Comparison of ENCODE assay signal across 37 cellular contexts in genomic region chr9:104564358-104564757, GRCh38. TPM values are rescaled to one million over a fixed set of nuclear protein-coding genes. Genes with fewer than 3 reads are reported as not detected.
"Had no signal": no experiment of that assay in that cellular context is flagged by ENCODE, and none has a peak within 500 bp of the region (broad histone marks: within the 10 kb centered on the region; RNA-seq: fewer than 3 reads in every experiment).

No MANE protein-coding gene starts in this region.

- ATAC-seq: Panc1, Right ventricle myocardium inferior, SK-N-SH treated with all-trans-retinoic acid at 6 μM for 48 hours, T-cell had no signal

- H3K9me3 ChIP-seq: SJCRH30 had no signal

- H3K27ac ChIP-seq: PC-9, RWPE1, SJCRH30, SK-N-MC had no signal

- H3K4me1 ChIP-seq: SJCRH30 had no signal

- H3K27me3 ChIP-seq: SJCRH30 had no signal

- DNase-seq: NCI-H1048, NCI-H1092 treated with DMSO at 0.1 percent for 48 hours, NCI-H1105 treated with DMSO at 0.1 percent for 48 hours, NCI-H1417, NCI-H1436, NCI-H146, NCI-H1694, NCI-H187, NCI-H1930, NCI-H2029 treated with DMSO at 0.1 percent for 48 hours, NCI-H2081 treated with DMSO at 0.1 percent for 48 hours, NCI-H2107, NCI-H2171, NCI-H226, NCI-H446 treated with DMSO at 0.1 percent for 48 hours, NCI-H510A, NCI-H524, NCI-H526, NCI-H69, NCI-H748 treated with DMSO at 0.1 percent for 48 hours, NCI-H82, PC-9, SHP77, SIG-M5, SJCRH30, T-cell had no signal

- H3K36me3 ChIP-seq: SJCRH30 had no signal

- H3K4me3 ChIP-seq: PC-9, SJCRH30, SK-N-MC had no signal

- FAIRE-seq: RCC 7860 had no signal

- H2AFZ ChIP-seq: PC-9 had no signal

- H3K4me2 ChIP-seq: PC-9 had no signal

RNA-seq across cellular contexts. Expression of gene OR13C8, which starts 4.6 kb away (rescaled TPM):
- total RNA-seq: MCF 10A; OCI-LY7; PC-9; Right ventricle myocardium inferior; RPMI7951; SJCRH30; SK-MEL-5; T-cell; T-helper 1 cell treated with Interleukin-12 subunit alpha and Interleukin-12 subunit beta and Interleukin-4 antibody, amounts not matched to agents 30 ng/mL and 1 ng/mL, for 36 hours had no signal

RNA-seq across cellular contexts. Expression of gene OR13C3, which starts 27.7 kb away (rescaled TPM):
- total RNA-seq: MCF 10A; OCI-LY7; PC-9; Right ventricle myocardium inferior; RPMI7951; SJCRH30; SK-MEL-5; T-cell; T-helper 1 cell treated with Interleukin-12 subunit alpha and Interleukin-12 subunit beta and Interleukin-4 antibody, amounts not matched to agents 30 ng/mL and 1 ng/mL, for 36 hours had no signal

RNA-seq across cellular contexts. Expression of gene OR13C5, which starts 34.9 kb away (rescaled TPM):
- total RNA-seq: MCF 10A; OCI-LY7; PC-9; Right ventricle myocardium inferior; RPMI7951; SJCRH30; SK-MEL-5; T-cell; T-helper 1 cell treated with Interleukin-12 subunit alpha and Interleukin-12 subunit beta and Interleukin-4 antibody, amounts not matched to agents 30 ng/mL and 1 ng/mL, for 36 hours had no signal

RNA-seq across cellular contexts. Expression of gene OR13C4, which starts 37.3 kb away (rescaled TPM):
- total RNA-seq: MCF 10A; OCI-LY7; PC-9; Right ventricle myocardium inferior; RPMI7951; SJCRH30; SK-MEL-5; T-cell; T-helper 1 cell treated with Interleukin-12 subunit alpha and Interleukin-12 subunit beta and Interleukin-4 antibody, amounts not matched to agents 30 ng/mL and 1 ng/mL, for 36 hours had no signal

RNA-seq across cellular contexts. Expression of gene OR13C2, which starts 41.1 kb away (rescaled TPM):
- total RNA-seq: MCF 10A; OCI-LY7; PC-9; Right ventricle myocardium inferior; RPMI7951; SJCRH30; SK-MEL-5; T-cell; T-helper 1 cell treated with Interleukin-12 subunit alpha and Interleukin-12 subunit beta and Interleukin-4 antibody, amounts not matched to agents 30 ng/mL and 1 ng/mL, for 36 hours had no signal
